15 cellular contexts compared by ENCODE assay signal in genomic region chr16:89601906-89602272, GRCh38. TPM values are rescaled to one million over a fixed set of nuclear protein-coding genes. Genes with fewer than 3 reads are reported as not detected.
A peak's percentile ranks its signal among the peaks of the same experiment; 100 is the strongest.
DNase-seq lines count a peak whose midpoint lies in the region; TF ChIP-seq lines count a peak whose summit lies in the region.
"Had no signal": no experiment of that assay in that cellular context is flagged by ENCODE, and none has a peak within 500 bp of the region (broad histone marks: within the 10 kb centered on the region; RNA-seq: fewer than 3 reads in every experiment).

No MANE protein-coding gene starts in this region.

- no peak for TF ChIP-seq CTCF in WERI-Rb-1 (IDR thresholded peaks at IDR 0.05; ENCODE audit: low read depth, low read length)
- TF ChIP-seq CTCF in GM10266 (IDR thresholded peaks at IDR 0.05; ENCODE audit: control insufficient read depth, insufficient read depth, low read depth, missing control alignments) = no peak

- no peaks in the 10 kb centered on the region for H3K27me3 ChIP-seq in ACC112 (ENCODE audit: insufficient read depth, low read length)
- no peaks in the 10 kb centered on the region for H3K27me3 ChIP-seq in HUES48 (ENCODE audit: control insufficient read depth, insufficient read depth, low read length)
- no peaks in the 10 kb centered on the region for H3K27me3 ChIP-seq in WERI-Rb-1 (ENCODE audit: insufficient read depth, low read depth, severe bottlenecking)
- H3K27me3 ChIP-seq in mesenchymal stem cell (ENCODE audit: control insufficient read depth in 1 of 2, insufficient read depth in 1 of 2, low read length in 2 of 2) = peaks cover 0 to 17% of the 10 kb centered on the region in 2 experiments
- H3K27me3 ChIP-seq: right atrium auricular region had no signal

- no peaks in the 10 kb centered on the region for H3K79me2 ChIP-seq in ACC112 (ENCODE audit: control insufficient read depth, insufficient read depth, low read length, unreplicated experiment)

- DNase-seq in WERI-Rb-1 = peak; percentile 12
- no peak for DNase-seq in mesenchymal stem cell
- no peak for DNase-seq in NCI-H510A treated with DMSO at 0.1 percent for 48 hours (lab: John Stamatoyannopoulos, UW)
- DNase-seq in NCI-H2081 (lab: John Stamatoyannopoulos, UW) = no peak
- no peak for DNase-seq in GM10266 (ENCODE audit: extremely low spot score)
- no peak for DNase-seq in NCI-H2107 (lab: John Stamatoyannopoulos, UW)
- DNase-seq: NCI-H1048, NCI-H2029 treated with DMSO at 0.1 percent for 48 hours, NCI-H526 had no signal

- peak overlapping the region in 1 of 2 experiments; percentile 79 for H2BK12ac ChIP-seq in mesenchymal stem cell (ENCODE audit: low read length in 2 of 2)

- H2BK5ac ChIP-seq in mesenchymal stem cell (ENCODE audit: low read depth, low read length, poor library complexity, severe bottlenecking) = peak overlapping the region; percentile 85

- H2AFZ ChIP-seq in ACC112 (ENCODE audit: low read length, unreplicated experiment) = peak overlapping the region; percentile 26
- no peak overlapping the region for H2AFZ ChIP-seq in mesenchymal stem cell (ENCODE audit: low read depth, low read length)

- no peak overlapping the region for H3K23ac ChIP-seq in mesenchymal stem cell (ENCODE audit: low read length in 2 of 2)

- no peak overlapping the region for H3K9ac ChIP-seq in HUES48 (ENCODE audit: low read depth, low read length)
- H3K9ac ChIP-seq in mesenchymal stem cell (ENCODE audit: low read length) = peak overlapping the region; percentile 17

- no peak overlapping the region for H3K4ac ChIP-seq in mesenchymal stem cell (ENCODE audit: low read depth in 1 of 2, low read length in 2 of 2)

- H3K36me3 ChIP-seq in ACC112 (ENCODE audit: insufficient read depth, low read length) = no peaks in the 10 kb centered on the region
- no peaks in the 10 kb centered on the region for H3K36me3 ChIP-seq in HUES48 (ENCODE audit: control insufficient read depth, insufficient read depth, low read length)
- no peaks in the 10 kb centered on the region for H3K36me3 ChIP-seq in WERI-Rb-1
- H3K36me3 ChIP-seq in mesenchymal stem cell (ENCODE audit: control insufficient read depth in 1 of 2, insufficient read depth in 2 of 2, low read depth in 1 of 2, low read length in 2 of 2) = no peaks in the 10 kb centered on the region
- H3K36me3 ChIP-seq: neutrophil, right atrium auricular region had no signal

- peak overlapping the region; percentile 71 for H2BK15ac ChIP-seq in mesenchymal stem cell (ENCODE audit: low read depth, poor library complexity, severe bottlenecking)

- H3K27ac ChIP-seq in ACC112 (ENCODE audit: low read depth, low read length) (peak overlapping the region; percentile 66), HUES48 (ENCODE audit: low read depth, low read length) (peak overlapping the region; percentile 52), WERI-Rb-1 (no peak overlapping the region), mesenchymal stem cell (ENCODE audit: low read length, poor library complexity, severe bottlenecking) (peak overlapping the region; percentile 85)
- H3K27ac ChIP-seq: epithelial cell of prostate, neutrophil, right atrium auricular region had no signal

- H4K8ac ChIP-seq in mesenchymal stem cell (ENCODE audit: low read length) = peak overlapping the region; percentile 66

- H3K9me3 ChIP-seq in HUES48 (ENCODE audit: control insufficient read depth, insufficient read depth, low read length) = no peaks in the 10 kb centered on the region
- H3K9me3 ChIP-seq in WERI-Rb-1 (ENCODE audit: severe bottlenecking) = no peaks in the 10 kb centered on the region
- H3K9me3 ChIP-seq in mesenchymal stem cell (ENCODE audit: control insufficient read depth, low read length) = no peaks in the 10 kb centered on the region
- H3K9me3 ChIP-seq: neutrophil, right atrium auricular region had no signal

- peak overlapping the region; percentile 15 for H3K4me2 ChIP-seq in mesenchymal stem cell (ENCODE audit: low read length, poor library complexity, severe bottlenecking)

- H3K4me1 ChIP-seq in ACC112 (ENCODE audit: control insufficient read depth, insufficient read depth, low read length, unreplicated experiment) (peaks cover 16% of the 10 kb centered on the region), HUES48 (ENCODE audit: control insufficient read depth, insufficient read depth, low read length) (no peaks in the 10 kb centered on the region), mesenchymal stem cell (ENCODE audit: control insufficient read depth, insufficient read depth, low read depth, low read length) (peaks cover 29% of the 10 kb centered on the region)

- H3K18ac ChIP-seq in mesenchymal stem cell (ENCODE audit: low read depth in 1 of 2, low read length in 2 of 2) = peak overlapping the region; percentile 26 to 54

- peak overlapping the region; percentile 16; the same call in 1 of the 2 replicates for H3K4me3 ChIP-seq in ACC112 (ENCODE audit: low read depth, low read length)
- no peak overlapping the region for H3K4me3 ChIP-seq in HUES48 (ENCODE audit: low read depth, low read length)
- H3K4me3 ChIP-seq in WERI-Rb-1 (ENCODE audit: low read depth, low read length) = no peak overlapping the region
- H3K4me3 ChIP-seq in mesenchymal stem cell (ENCODE audit: insufficient read depth in 1 of 2, low read depth in 1 of 2, low read length in 2 of 2) = no peak overlapping the region
- H3K4me3 ChIP-seq: right atrium auricular region had no signal

- no peak overlapping the region for H2BK120ac ChIP-seq in mesenchymal stem cell (ENCODE audit: low read depth, low read length)

- no peak overlapping the region for H2AK5ac ChIP-seq in mesenchymal stem cell (ENCODE audit: low read length, severe bottlenecking)

- no peaks in the 10 kb centered on the region for H3K79me1 ChIP-seq in mesenchymal stem cell (replicated peaks; ENCODE audit: low read length, poor library complexity, severe bottlenecking)

- 58% methylated on average over 22 of the region's 22 CpGs for WGBS in mesenchymal stem cell

- peak overlapping the region in 1 of 2 experiments; percentile 68 for H3K14ac ChIP-seq in mesenchymal stem cell (ENCODE audit: low read length in 2 of 2)

- H4K91ac ChIP-seq in mesenchymal stem cell (ENCODE audit: low read length) = peak overlapping the region; percentile 73

RNA-seq across cellular contexts. Expression of gene DPEP1, which starts 11.6 kb away (rescaled TPM):
- polyA plus RNA-seq in mesenchymal stem cell (2013, experiment 1 of 2) = not detected
- polyA plus RNA-seq in mesenchymal stem cell (2013, experiment 2 of 2) = not detected
- polyA plus RNA-seq: immature natural killer cell had no signal

RNA-seq across cellular contexts. Expression of gene CPNE7, which starts 26.3 kb away (rescaled TPM):
- 5.6 TPM for polyA plus RNA-seq in mesenchymal stem cell (2013, experiment 1 of 2)
- 4.8 TPM for polyA plus RNA-seq in mesenchymal stem cell (2013, experiment 2 of 2)

RNA-seq across cellular contexts. Expression of gene RPL13, which starts 41.4 kb away (rescaled TPM):
- polyA plus RNA-seq in mesenchymal stem cell (2013, experiment 1 of 2) = 2,898 TPM
- polyA plus RNA-seq in mesenchymal stem cell (2013, experiment 2 of 2) = 2,946 TPM

RNA-seq across cellular contexts. Expression of gene CHMP1A, which starts 55.6 kb away (rescaled TPM):
- polyA plus RNA-seq in mesenchymal stem cell (2013, experiment 1 of 2) = 46.7 TPM
- polyA plus RNA-seq in mesenchymal stem cell (2013, experiment 2 of 2) = 45.2 TPM

RNA-seq across cellular contexts. Expression of gene SPATA33, which starts 55.7 kb away (rescaled TPM):
- polyA plus RNA-seq in mesenchymal stem cell (2013, experiment 1 of 2) = 9.7 TPM
- 8.6 TPM for polyA plus RNA-seq in mesenchymal stem cell (2013, experiment 2 of 2)
